ENCODE assay signal across 17 cellular contexts in the genomic region with DNA sequence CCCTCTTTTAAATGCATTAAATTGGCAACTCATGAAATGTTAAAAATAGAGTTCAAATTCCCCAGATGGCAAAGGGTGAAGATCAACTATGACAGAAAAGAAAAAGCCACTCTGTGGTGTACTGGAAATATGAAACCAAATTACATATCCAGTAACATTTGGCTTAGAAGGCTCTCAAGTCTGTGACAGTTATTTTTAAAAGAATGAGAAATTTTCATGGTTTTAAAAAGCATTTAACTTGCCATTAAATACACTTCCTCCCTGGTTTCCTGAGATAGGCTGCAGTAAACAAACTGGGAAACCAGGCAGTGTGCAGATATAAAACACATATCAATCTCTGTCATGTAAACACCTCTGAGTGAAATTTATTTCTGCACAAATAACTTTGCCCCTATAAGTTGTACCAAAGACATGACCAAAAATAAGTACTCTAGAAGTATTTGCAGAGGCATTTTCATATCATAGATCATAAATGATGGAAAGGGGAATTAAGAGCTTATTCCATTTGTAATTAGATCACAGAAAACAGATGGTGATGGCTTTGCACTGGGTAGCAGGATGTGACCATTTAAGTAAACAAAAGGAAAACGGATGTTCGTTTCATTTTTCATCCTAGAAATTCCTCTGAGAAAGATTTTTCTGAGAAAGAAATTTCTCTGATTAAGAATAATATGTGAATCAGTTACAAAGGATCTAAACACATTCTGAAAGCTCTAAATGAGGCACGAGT.
DNase-seq lines count a peak whose midpoint lies in the region; ATAC-seq and TF ChIP-seq lines count a peak whose summit lies in the region.
"Had no signal": no experiment of that assay in that cellular context is flagged by ENCODE, and none has a peak within 500 bp of the region (broad histone marks: within the 10 kb centered on the region; RNA-seq: fewer than 3 reads in every experiment).

No MANE protein-coding gene starts in this region.

- TF ChIP-seq CTCF in osteoblast (IDR thresholded peaks at IDR 0.05; ENCODE audit: extremely low read depth, low read depth, low read length), result no peak

- H2AFZ ChIP-seq in osteoblast (ENCODE audit: low read length), result peak overlapping the region; percentile 21
- H2AFZ ChIP-seq: GM23248 had no signal

- H3K4me3 ChIP-seq in endocrine pancreas (ENCODE audit: control insufficient read depth, insufficient read depth, low read length) (peak overlapping the region; percentile 52), osteoblast (ENCODE audit: insufficient read depth, low read length) (no peak overlapping the region)
- H3K4me3 ChIP-seq: breast epithelium, GM23248, MG63 had no signal

- ATAC-seq in HG03135 (IDR thresholded peaks at IDR 0.05; ENCODE audit: unreplicated experiment), result no peak
- ATAC-seq: natural killer cell had no signal

- peak overlapping the region; percentile 33 for H3K4me2 ChIP-seq in osteoblast (ENCODE audit: insufficient read depth, low read length)

- no peaks in the 10 kb centered on the region for H3K79me2 ChIP-seq in osteoblast (ENCODE audit: insufficient read depth, low read length)

- no peak overlapping the region for H3K27ac ChIP-seq in osteoblast (ENCODE audit: low read depth, low read length)
- H3K27ac ChIP-seq: breast epithelium, C4-2B, GM23248 had no signal

- no peak overlapping the region for H3K9ac ChIP-seq in endocrine pancreas (ENCODE audit: control insufficient read depth, insufficient read depth, low read length)
- H3K9ac ChIP-seq: GM23248 had no signal

- H3K27me3 ChIP-seq in endocrine pancreas (ENCODE audit: control insufficient read depth, insufficient read depth, low read length) (no peaks in the 10 kb centered on the region), osteoblast (ENCODE audit: insufficient read depth, low read length) (no peaks in the 10 kb centered on the region)
- H3K27me3 ChIP-seq: breast epithelium, MG63 had no signal

- H4K20me1 ChIP-seq in osteoblast (ENCODE audit: insufficient read depth, low read length), result no peaks in the 10 kb centered on the region

- peak; percentile 34 for DNase-seq in HCEC 1CT
- peak; percentile 82 to 98 for DNase-seq in NCI-H524 (lab: John Stamatoyannopoulos, UW)
- DNase-seq in osteoblast (ENCODE audit: insufficient read length, low spot score, missing footprints), result peak; percentile 59
- DNase-seq in NCI-H2227 treated with DMSO at 0.1 percent for 48 hours (lab: John Stamatoyannopoulos, UW), result no peak
- DNase-seq in CD1c-positive myeloid dendritic cell (ENCODE audit: extremely low spot score), result no peak
- DNase-seq: activated CD4-positive, alpha-beta T cell treated with anti-CD3 and anti-CD28 coated beads, Interleukin-2, amount 10 ng/mL, durations not matched to agents 24 days and 14 days; activated naive CD4-positive, alpha-beta T cell treated with anti-CD3 and anti-CD28 coated beads for 36 hours; GM23248; MG63; natural killer cell; NCI-H2081 treated with DMSO at 0.1 percent for 48 hours; SHP77 treated with DMSO at 0.1 percent for 48 hours; T-helper 9 cell had no signal

- H3K4me1 ChIP-seq in endocrine pancreas (ENCODE audit: control insufficient read depth, insufficient read depth, low read length), result no peaks in the 10 kb centered on the region
- no peaks in the 10 kb centered on the region for H3K4me1 ChIP-seq in osteoblast (ENCODE audit: insufficient read depth, low read length)
- H3K4me1 ChIP-seq: breast epithelium had no signal

- H3K36me3 ChIP-seq in endocrine pancreas (ENCODE audit: control insufficient read depth, insufficient read depth, low read length) (no peaks in the 10 kb centered on the region), osteoblast (ENCODE audit: insufficient read depth, low read length) (no peaks in the 10 kb centered on the region)
- H3K36me3 ChIP-seq: breast epithelium, MG63 had no signal

- no peaks in the 10 kb centered on the region for H3K9me3 ChIP-seq in endocrine pancreas (ENCODE audit: control insufficient read depth, low read length)
- H3K9me3 ChIP-seq in osteoblast (ENCODE audit: low read depth, low read length), result no peaks in the 10 kb centered on the region
- H3K9me3 ChIP-seq: breast epithelium, MG63 had no signal

Comparison
In these comparisons a context has a peak if more than half of its experiments do, and no peak if none do; other contexts are left out.
1. DNase-seq: peak in HCEC 1CT (single experiment), NCI-H524 (2 of 2) and osteoblast (single experiment); none in NCI-H2227 treated with DMSO at 0.1 percent for 48 hours (single experiment) and CD1c-positive myeloid dendritic cell (single experiment).